Comparison of ENCODE assay signal across 9 cellular contexts in the genomic region with DNA sequence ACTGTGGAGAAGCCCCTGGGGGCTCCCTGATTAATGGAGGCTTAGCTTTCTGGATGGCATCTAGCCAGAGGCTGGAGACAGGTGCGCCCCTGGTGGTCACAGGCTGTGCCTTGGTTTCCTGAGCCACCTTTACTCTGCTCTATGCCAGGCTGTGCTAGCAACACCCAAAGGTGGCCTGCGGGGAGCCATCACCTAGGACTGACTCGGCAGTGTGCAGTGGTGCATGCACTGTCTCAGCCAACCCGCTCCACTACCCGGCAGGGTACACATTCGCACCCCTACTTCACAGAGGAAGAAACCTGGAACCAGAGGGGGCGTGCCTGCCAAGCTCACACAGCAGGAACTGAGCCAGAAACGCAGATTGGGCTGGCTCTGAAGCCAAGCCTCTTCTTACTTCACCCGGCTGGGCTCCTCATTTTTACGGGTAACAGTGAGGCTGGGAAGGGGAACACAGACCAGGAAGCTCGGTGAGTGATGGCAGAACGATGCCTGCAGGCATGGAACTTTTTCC. TPM values are rescaled to one million over a fixed set of nuclear protein-coding genes. Genes with fewer than 3 reads are reported as not detected.
DNase-seq lines count a peak whose midpoint lies in the region; ATAC-seq and TF ChIP-seq lines count a peak whose summit lies in the region.
"Had no signal": no experiment of that assay in that cellular context is flagged by ENCODE, and none has a peak within 500 bp of the region (broad histone marks: within the 10 kb centered on the region; RNA-seq: fewer than 3 reads in every experiment).

No MANE protein-coding gene starts in this region.

- H3K27ac ChIP-seq in H9 (ENCODE audit: insufficient read length, low read depth, low read length) (no peak overlapping the region), suprapubic skin (no peak overlapping the region)

- peaks cover 2% of the 10 kb centered on the region for H4K20me1 ChIP-seq in H9 (ENCODE audit: control insufficient read depth, insufficient read depth, insufficient read length)

- H3K23ac ChIP-seq in H9 (ENCODE audit: insufficient read length, low read depth, low read length), result no peak overlapping the region

- H3K4me2 ChIP-seq in H9 (ENCODE audit: insufficient read depth, insufficient read length, low read length), result no peak overlapping the region

- H3K4me1 ChIP-seq in Caco-2 (no peaks in the 10 kb centered on the region), H9 (ENCODE audit: insufficient read depth, low read length) (no peaks in the 10 kb centered on the region), suprapubic skin (peaks cover 17% of the 10 kb centered on the region)

- no peaks in the 10 kb centered on the region for H3K4me1 Mint-ChIP-seq in Caco-2 (ENCODE audit: low read depth, unreplicated experiment)
- 0 out of 4 replicates have a peak, but pooled peaks cover 0 to 3% of the 10 kb centered on the region in 2 experiments for H3K4me1 Mint-ChIP-seq in H9

- H3K23me2 ChIP-seq in H9 (ENCODE audit: insufficient read length, low read depth, low read length, poor library complexity, severe bottlenecking), result no peaks in the 10 kb centered on the region

- H3K9ac ChIP-seq in H9 (ENCODE audit: extremely low read depth, insufficient read length, low read length), result no peak overlapping the region

- H2AK5ac ChIP-seq in H9 (ENCODE audit: insufficient read length, low read length), result no peak overlapping the region

- H2BK20ac ChIP-seq in H9 (ENCODE audit: low read depth, low read length, poor library complexity, severe bottlenecking), result no peak overlapping the region

- H3K14ac ChIP-seq in H9 (ENCODE audit: insufficient read depth, low read length), result no peak overlapping the region

- H2AFZ ChIP-seq in H9 (ENCODE audit: low read length), result no peak overlapping the region

- H3K4me3 ChIP-seq in Caco-2 (ENCODE audit: low read depth, low read length) (no peak overlapping the region), suprapubic skin (no peak overlapping the region)

- no peaks in the 10 kb centered on the region; the same call in 1 of the 2 replicates for H3K36me3 ChIP-seq in Caco-2 (ENCODE audit: control insufficient read depth, insufficient read depth, low read length)
- H3K36me3 ChIP-seq in suprapubic skin, result peaks cover 23% of the 10 kb centered on the region

- no peak for TF ChIP-seq EP300 in suprapubic skin (IDR thresholded peaks at IDR 0.05)

- POLR2A ChIA-PET in Caco-2 (lab: Charles Lee), result no interaction called here

- no peak overlapping the region for H3T11ph ChIP-seq in H9 (ENCODE audit: low read length)

- DNase-seq in Caco-2 (no peak), H9 (peak; percentile 34), SK-MEL-5 (ENCODE audit: low read depth, low spot score) (peak; percentile 34), iris pigment epithelial cell (ENCODE audit: low read depth) (peak; percentile 23), suprapubic skin (ENCODE audit: low spot score in 2 of 2) (no peak)

- in situ Hi-C loops in SK-MEL-5 (cut with HindIII; ENCODE audit: low pct_unique_long_range_greater_than_20kb, low sequenced_read_pairs), result no loop called here

- no peaks in the 10 kb centered on the region for H3K27me3 ChIP-seq in Caco-2 (replicated peaks; ENCODE audit: control insufficient read depth, insufficient read depth, low read length)
- no peaks in the 10 kb centered on the region for H3K27me3 ChIP-seq in H9 (ENCODE audit: insufficient read depth, low read length)
- no peaks in the 10 kb centered on the region for H3K27me3 ChIP-seq in suprapubic skin

- intact Hi-C loops in Caco-2 (cut with micrococcal nuclease; ENCODE audit: unreplicated experiment), result no loop called here

- BruUV-seq in Caco-2 (replicated peaks; lab: Mats Ljungman, UMichigan), result TSS peak; percentile 27

- peaks cover 39% of the 10 kb centered on the region for H3K36me3 Mint-ChIP-seq in Caco-2 (ENCODE audit: insufficient read depth, unreplicated experiment)
- H3K36me3 Mint-ChIP-seq in H9 (ENCODE audit: insufficient read depth in 1 of 3, low read depth in 3 of 3), result peaks cover 4 to 77% (median 35%) of the 10 kb centered on the region in 3 experiments; a peak in 6 of 7 replicates

- no peak overlapping the region for H3K56ac ChIP-seq in H9 (ENCODE audit: insufficient read length, low read depth, low read length)

- CTCF ChIA-PET in Caco-2 (lab: Charles Lee), result no interaction called here

- no peak overlapping the region for H4K5ac ChIP-seq in H9 (ENCODE audit: insufficient read length, low read depth, low read length)

- no peak overlapping the region for H2BK12ac ChIP-seq in H9 (ENCODE audit: insufficient read length, low read depth, low read length)

- TF ChIP-seq CTCF in Caco-2 (IDR thresholded peaks at IDR 0.05; ENCODE audit: insufficient read depth in 1 of 2, low read depth in 1 of 2, low read length in 1 of 2, severe bottlenecking in 1 of 2, unreplicated experiment in 1 of 2) (no peak), H9 (conservative IDR thresholded peaks at IDR 0.05) (peak; percentile 63), suprapubic skin (IDR thresholded peaks at IDR 0.05) (peak in 1 of 2 donors; percentile 15)

- no peaks in the 10 kb centered on the region for H3K27me3 Mint-ChIP-seq in Caco-2 (ENCODE audit: insufficient read depth, unreplicated experiment)
- no peaks in the 10 kb centered on the region for H3K27me3 Mint-ChIP-seq in H9 (ENCODE audit: low read depth)

- H3K9me3 Mint-ChIP-seq in Caco-2 (ENCODE audit: unreplicated experiment), result no peaks in the 10 kb centered on the region
- H3K9me3 Mint-ChIP-seq in H9, result no peaks in the 10 kb centered on the region

- H4K8ac ChIP-seq in H9 (replicated peaks; ENCODE audit: insufficient read length, low read depth, low read length), result no peak overlapping the region

- WGBS in H9 (ENCODE audit: extremely low coverage, insufficient read length, low lambda C conversion rate), result no CpG with 5 or more reads among the region's 12 CpGs
- 25% methylated on average over 7 of the region's 12 CpGs for WGBS in suprapubic skin

- H2BK5ac ChIP-seq in H9 (ENCODE audit: insufficient read length, low read length), result no peak overlapping the region

- no peak overlapping the region for H4K91ac ChIP-seq in H9 (ENCODE audit: insufficient read length, low read depth, low read length)

- TF ChIP-seq POLR2A in suprapubic skin (IDR thresholded peaks at IDR 0.05), result no peak

- H3K4me3 Mint-ChIP-seq in Caco-2 (ENCODE audit: unreplicated experiment), result no peak overlapping the region
- no peak overlapping the region for H3K4me3 Mint-ChIP-seq in H9

- H3K9me3 ChIP-seq in Caco-2 (no peaks in the 10 kb centered on the region), H9 (ENCODE audit: control insufficient read depth, low read depth, low read length) (no peaks in the 10 kb centered on the region), suprapubic skin (no peaks in the 10 kb centered on the region)

- H3K27ac Mint-ChIP-seq in Caco-2 (ENCODE audit: unreplicated experiment) (no peak overlapping the region), H9 (peak overlapping the region in 1 of 3 experiments; percentile 19; a peak in 1 of 7 replicates)

- no peak overlapping the region for H3K18ac ChIP-seq in H9 (ENCODE audit: insufficient read length, low read depth, low read length)

- no peak overlapping the region for H2BK15ac ChIP-seq in H9 (ENCODE audit: low read depth, low read length)

- ATAC-seq in HG03139 (IDR thresholded peaks at IDR 0.05; ENCODE audit: unreplicated experiment) (no peak), HG02759 (IDR thresholded peaks at IDR 0.05; ENCODE audit: unreplicated experiment) (no peak), HG03378 (IDR thresholded peaks at IDR 0.05; ENCODE audit: unreplicated experiment) (no peak)

- no peaks in the 10 kb centered on the region for H3K79me2 ChIP-seq in H9 (ENCODE audit: insufficient read depth, low read length)

- no peak overlapping the region for H3K4ac ChIP-seq in H9 (ENCODE audit: low read depth, low read length)

- no peaks in the 10 kb centered on the region for H3K79me1 ChIP-seq in H9 (ENCODE audit: insufficient read depth, low read depth, low read length, poor library complexity, severe bottlenecking)

- no peak overlapping the region for H2BK120ac ChIP-seq in H9 (ENCODE audit: low read depth, low read length, poor library complexity, severe bottlenecking)

RNA-seq across cellular contexts. Expression of a gene that starts 24.8 kb away (rescaled TPM):
- total RNA-seq in Caco-2 (2022), result 29.4 and 31.2 TPM in 2 replicates
- total RNA-seq in H9 (2021), result 72.2 and 75.1 TPM in 2 replicates
- 0.11 and 0.26 TPM in 2 replicates for total RNA-seq in SK-MEL-5 (2014; rRNA removed; shearing (Covaris generic))
- 0.18 and 0.36 TPM in 2 replicates for polyA plus RNA-seq in SK-MEL-5 (2015; cell fraction: cytosol; rRNA removed)
- polyA plus RNA-seq in SK-MEL-5 (2015; cell fraction: nucleus; rRNA removed), result 0.11 and 0.49 TPM in 2 replicates
- total RNA-seq in suprapubic skin, result 1 to 10 TPM in 1 of 4 donors, under 1 TPM in 3; 0.24 to 1.5 (median 0.36) TPM
- total RNA-seq: mononuclear cell had no signal

Comparison
In these comparisons a context has a peak if more than half of its experiments do, and no peak if none do; other contexts are left out.
1. DNase-seq: peak in H9 (single experiment), SK-MEL-5 (single experiment) and iris pigment epithelial cell (single experiment); none in Caco-2 (0 of 2) and suprapubic skin (0 of 2).
2. RNA of a gene that starts 24.8 kb away (total RNA-seq): 72.2 to 75.1 TPM in H9 and 29.4 to 31.2 TPM in Caco-2; 0.24 to 1.5 TPM in suprapubic skin and 0.11 to 0.26 TPM in SK-MEL-5; every median in the first group is over 10 times any median in the second.